In the genomic region with DNA sequence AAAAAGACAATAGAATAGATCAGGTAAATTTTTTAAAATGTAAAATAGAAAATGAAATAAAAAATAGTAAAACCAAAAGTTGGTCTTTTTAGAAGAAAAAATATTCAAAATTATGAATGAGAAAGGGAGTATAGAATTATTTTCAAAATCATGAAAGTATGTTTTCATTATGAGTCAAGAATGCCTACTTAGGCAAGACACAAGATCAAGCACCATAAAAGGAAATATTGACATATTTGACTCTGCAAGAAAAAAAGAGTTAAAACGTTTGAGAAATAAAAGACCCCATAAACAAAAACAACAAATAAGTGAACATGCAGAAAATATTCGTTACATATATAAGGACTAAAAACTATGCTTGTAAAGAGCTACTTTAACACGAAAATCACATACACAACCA, we compare ENCODE assay signal across 15 cellular contexts. TPM values are rescaled to one million over a fixed set of nuclear protein-coding genes. Genes with fewer than 3 reads are reported as not detected.
DNase-seq lines count a peak whose midpoint lies in the region; ATAC-seq and TF ChIP-seq lines count a peak whose summit lies in the region.
"Had no signal": no experiment of that assay in that cellular context is flagged by ENCODE, and none has a peak within 500 bp of the region (broad histone marks: within the 10 kb centered on the region; RNA-seq: fewer than 3 reads in every experiment).

No MANE protein-coding gene starts in this region.

- H3K4me3 Mint-ChIP-seq in Caco-2 (ENCODE audit: unreplicated experiment) = no peak overlapping the region

- DNase-seq in Caco-2 (no peak), IMR-90 (no peak), brain microvascular endothelial cell (no peak), osteoblast (ENCODE audit: insufficient read length, low spot score, missing footprints) (no peak), NCI-H2171 (lab: John Stamatoyannopoulos, UW) (no peak), NOMO-1 treated with dmso at 0.1 percent for 144 hours (lab: John Stamatoyannopoulos, UW; ENCODE audit: unreplicated experiment) (no peak)
- DNase-seq in stimulated activated CD4-positive, alpha-beta T cell treated with anti-CD3 and anti-CD28 coated beads, Interleukin-2, amount 100 ng/mL, for 48 hours = no peak
- DNase-seq: DMS53; MV-4-11; NCI-H1417; NCI-H187 treated with DMSO at 0.1 percent for 48 hours; NCI-H69; NK-92 treated with Interleukin-12 subunit alpha and Interleukin-12 subunit beta, amount 100 ng/mL, for 24 hours had no signal

- H4K91ac ChIP-seq in IMR-90 (ENCODE audit: insufficient read depth, low read depth, low read length) = no peak overlapping the region

- H3K9me3 ChIP-seq in Caco-2 = no peaks in the 10 kb centered on the region
- H3K9me3 ChIP-seq in IMR-90 (ENCODE audit: control insufficient read depth, insufficient read depth, low read length) = no peaks in the 10 kb centered on the region
- H3K9me3 ChIP-seq in osteoblast (ENCODE audit: low read depth, low read length) = no peaks in the 10 kb centered on the region
- H3K9me3 ChIP-seq: HAP-1 had no signal

- TF ChIP-seq CTCF in Caco-2 (IDR thresholded peaks at IDR 0.05; ENCODE audit: insufficient read depth in 1 of 2, low read depth in 1 of 2, low read length in 1 of 2, severe bottlenecking in 1 of 2, unreplicated experiment in 1 of 2) (no peak), IMR-90 (conservative IDR thresholded peaks at IDR 0.05; ENCODE audit: low read depth, low read length) (no peak), brain microvascular endothelial cell (IDR thresholded peaks at IDR 0.05; ENCODE audit: low read depth, low read length, missing control alignments) (no peak), osteoblast (IDR thresholded peaks at IDR 0.05; ENCODE audit: extremely low read depth, low read depth, low read length) (no peak)

- no peaks in the 10 kb centered on the region for H3K27me3 Mint-ChIP-seq in Caco-2 (ENCODE audit: insufficient read depth, unreplicated experiment)

- H3K79me2 ChIP-seq in osteoblast (ENCODE audit: insufficient read depth, low read length) = no peaks in the 10 kb centered on the region

- H3K4ac ChIP-seq in IMR-90 (ENCODE audit: low read depth, low read length) = no peak overlapping the region

- H3K36me3 Mint-ChIP-seq in Caco-2 (ENCODE audit: insufficient read depth, unreplicated experiment) = peaks cover 23% of the 10 kb centered on the region

- no peak overlapping the region for H3K56ac ChIP-seq in IMR-90 (ENCODE audit: extremely low read depth, insufficient read depth, low read length)

- in situ Hi-C loops in IMR-90 (cut with MboI; ENCODE audit: low sequenced_read_pairs) = loop anchor here (10.0 kb wide), 1 partner anchor 214 kb away; no protein-coding TSS in a partner anchor
- in situ Hi-C loops in brain microvascular endothelial cell (cut with HindIII; ENCODE audit: low pct_ligation_motif_present, low sequenced_read_pairs) = no loop called here

- H3K4me2 ChIP-seq in IMR-90 (ENCODE audit: low read depth, low read length) = no peak overlapping the region
- H3K4me2 ChIP-seq in osteoblast (ENCODE audit: insufficient read depth, low read length) = no peak overlapping the region

- H2AK5ac ChIP-seq in IMR-90 (ENCODE audit: low read depth, low read length) = no peak overlapping the region

- H3K4me3 ChIP-seq in Caco-2 (ENCODE audit: low read depth, low read length) (no peak overlapping the region), IMR-90 (ENCODE audit: insufficient read depth, low read depth, low read length) (no peak overlapping the region), brain microvascular endothelial cell (ENCODE audit: low read depth, low read length) (no peak overlapping the region), osteoblast (ENCODE audit: insufficient read depth, low read length) (no peak overlapping the region)
- H3K4me3 ChIP-seq: HAP-1 had no signal

- dilution Hi-C loops in IMR-90 (cut with HindIII; ENCODE audit: low sequenced_read_pairs, unreplicated experiment) = no loop called here

- peak overlapping the region; percentile 46 for H3K27ac Mint-ChIP-seq in Caco-2 (ENCODE audit: unreplicated experiment)

- H2AK9ac ChIP-seq in IMR-90 (replicated peaks; ENCODE audit: low read depth, low read length, poor library complexity) = no peak overlapping the region

- TF ChIP-seq POLR2A in IMR-90 (IDR thresholded peaks at IDR 0.05; ENCODE audit: low read depth, low read length) = no peak

- peak overlapping the region; percentile 36 for H2BK5ac ChIP-seq in IMR-90 (ENCODE audit: low read depth, low read length, poor library complexity, severe bottlenecking)

- H4K20me1 ChIP-seq in IMR-90 (ENCODE audit: insufficient read depth, low read length) = 0 out of 2 replicates have a peak, but pooled peaks cover 3% of the 10 kb centered on the region
- no peaks in the 10 kb centered on the region for H4K20me1 ChIP-seq in osteoblast (ENCODE audit: insufficient read depth, low read length)

- no peaks in the 10 kb centered on the region for H3K36me3 ChIP-seq in Caco-2 (ENCODE audit: control insufficient read depth, insufficient read depth, low read length)
- no peaks in the 10 kb centered on the region for H3K36me3 ChIP-seq in IMR-90 (ENCODE audit: control insufficient read depth, insufficient read depth, low read length)
- H3K36me3 ChIP-seq in brain microvascular endothelial cell (replicated peaks) = no peaks in the 10 kb centered on the region
- no peaks in the 10 kb centered on the region for H3K36me3 ChIP-seq in osteoblast (ENCODE audit: insufficient read depth, low read length)
- H3K36me3 ChIP-seq: HAP-1 had no signal

- H3K9me3 Mint-ChIP-seq in Caco-2 (ENCODE audit: unreplicated experiment) = no peaks in the 10 kb centered on the region

- POLR2A ChIA-PET in Caco-2 (lab: Charles Lee) = no interaction called here
- POLR2A ChIA-PET in IMR-90 (lab: Charles Lee; ENCODE audit: unreplicated experiment) = no interaction called here

- H2AFZ ChIP-seq in IMR-90 (replicated peaks; ENCODE audit: low read length, poor library complexity) = no peak overlapping the region
- H2AFZ ChIP-seq in osteoblast (ENCODE audit: low read length) = no peak overlapping the region

- H3K4me1 ChIP-seq in Caco-2 = peaks cover 9% of the 10 kb centered on the region; the same call in 1 of the 2 replicates
- no peaks in the 10 kb centered on the region for H3K4me1 ChIP-seq in IMR-90 (ENCODE audit: control insufficient read depth, insufficient read depth, low read length)
- peaks cover 20% of the 10 kb centered on the region for H3K4me1 ChIP-seq in osteoblast (ENCODE audit: insufficient read depth, low read length)

- no peaks in the 10 kb centered on the region for H3K27me3 ChIP-seq in Caco-2 (replicated peaks; ENCODE audit: control insufficient read depth, insufficient read depth, low read length)
- H3K27me3 ChIP-seq in IMR-90 (ENCODE audit: control insufficient read depth, insufficient read depth, low read length) = no peaks in the 10 kb centered on the region
- no peaks in the 10 kb centered on the region for H3K27me3 ChIP-seq in brain microvascular endothelial cell (replicated peaks)
- H3K27me3 ChIP-seq in osteoblast (ENCODE audit: insufficient read depth, low read length) = no peaks in the 10 kb centered on the region

- H3K9ac ChIP-seq in IMR-90 (ENCODE audit: low read depth, low read length) = no peak overlapping the region

- intact Hi-C loops in Caco-2 (cut with micrococcal nuclease; ENCODE audit: unreplicated experiment) (loop anchor here (10.0 kb wide), 1 partner anchor 376 kb away; a partner anchor contains a TSS), IMR-90 (cut with micrococcal nuclease) (no loop called here)

- BruUV-seq in Caco-2 (replicated peaks; lab: Mats Ljungman, UMichigan) (no TSS peak), IMR-90 (replicated peaks; lab: Mats Ljungman, UMichigan) (no TSS peak)

- no peak overlapping the region for H3K23ac ChIP-seq in IMR-90 (ENCODE audit: low read depth, low read length)

- peaks cover 7% of the 10 kb centered on the region for H3K4me1 Mint-ChIP-seq in Caco-2 (ENCODE audit: low read depth, unreplicated experiment)

- no peak overlapping the region for H2BK15ac ChIP-seq in IMR-90 (ENCODE audit: low read depth, low read length)

- H4K8ac ChIP-seq in IMR-90 (ENCODE audit: low read depth in 2 of 2, low read length in 2 of 2) = no peak overlapping the region; a peak in 1 of 4 replicates

- ATAC-seq in IMR-90 (ENCODE audit: low read depth) = no peak

- no CpG with 5 or more reads among the region's 3 CpGs for WGBS in IMR-90 (ENCODE audit: extremely low coverage in 2 of 2, insufficient read length in 1 of 2), 2 experiments

- H3K14ac ChIP-seq in IMR-90 (replicated peaks; ENCODE audit: low read depth, low read length) = no peak overlapping the region

- no peak overlapping the region for H2BK120ac ChIP-seq in IMR-90 (ENCODE audit: low read depth, low read length)

- 0 out of 4 replicates have a peak, but pooled peaks cover 0 to under 1% of the 10 kb centered on the region in 2 experiments for H3K79me1 ChIP-seq in IMR-90 (ENCODE audit: low read depth in 1 of 2, low read length in 2 of 2)

- H4K5ac ChIP-seq in IMR-90 (ENCODE audit: low read depth, low read length) = no peak overlapping the region

- H3K18ac ChIP-seq in IMR-90 (ENCODE audit: low read depth, low read length) = no peak overlapping the region

- H3K9me1 ChIP-seq in IMR-90 (ENCODE audit: insufficient read depth, low read length) = no peaks in the 10 kb centered on the region

- TF ChIP-seq RAD21 in IMR-90 (IDR thresholded peaks at IDR 0.05; ENCODE audit: low read length) = no peak

- no peak overlapping the region for H2BK20ac ChIP-seq in IMR-90 (ENCODE audit: low read depth, low read length)

- H3K27ac ChIP-seq in IMR-90 (ENCODE audit: insufficient read depth, low read length) (no peak overlapping the region), brain microvascular endothelial cell (peak overlapping the region; percentile 56), osteoblast (ENCODE audit: low read depth, low read length) (peak overlapping the region; percentile 25)
- H3K27ac ChIP-seq: HL-60 had no signal

- CTCF ChIA-PET in Caco-2 (lab: Charles Lee) = interaction anchor here (1.1 kb wide), 1 partner anchor 13 kb away, joined by 3 read pairs; no protein-coding TSS in a partner anchor
- CTCF ChIA-PET in IMR-90 (lab: Yijun Ruan, JAX) = interaction anchor here (0.5 to 1.3 kb wide), 3 partner anchors 29 to 482 kb away, joined by 3 to 6 read pairs (median 4); no protein-coding TSS in a partner anchor

TF ChIP-seq in IMR-90, 13 proteins besides CTCF, POLR2A, EP300 and RAD21 (continues in another document):
- TF ChIP-seq FOS (IDR thresholded peaks at IDR 0.05; ENCODE audit: low read depth, low read length) (no peak), RFX5 (IDR thresholded peaks at IDR 0.05; ENCODE audit: low read depth, low read length) (no peak), SMC3 (IDR thresholded peaks at IDR 0.05; ENCODE audit: low read depth, low read length) (no peak)

RNA-seq across cellular contexts. Expression of a gene that starts 4.8 kb away (rescaled TPM):
- total RNA-seq in Caco-2 (2022) = 68.0 and 79.3 TPM in 2 replicates
- total RNA-seq in IMR-90 (2012; rRNA removed) = 13.3 and 26.9 TPM in 2 replicates
- polyA plus RNA-seq in IMR-90 (2012; rRNA removed) = 27.0 and 27.5 TPM in 2 replicates
- polyA plus RNA-seq in IMR-90 (2012; cell fraction: cytosol; rRNA removed) = 4.6 and 8.8 TPM in 2 replicates
- 1.7 and 15.7 TPM in 2 replicates for polyA plus RNA-seq in IMR-90 (2012; cell fraction: nucleus; rRNA removed; ENCODE audit: low replicate concordance)
- total RNA-seq in osteoblast = 31.8 and 35.8 TPM in 2 replicates

RNA-seq across cellular contexts. Expression of a gene that starts 33.7 kb away (rescaled TPM):
- total RNA-seq in Caco-2 (2022) (478 and 482 TPM in 2 replicates), IMR-90 (2012; rRNA removed) (151 and 343 TPM in 2 replicates), osteoblast (214 and 240 TPM in 2 replicates)
- polyA plus RNA-seq in IMR-90 (2012; rRNA removed) = 144 and 169 TPM in 2 replicates
- polyA plus RNA-seq in IMR-90 (2012; cell fraction: cytosol; rRNA removed) = 41.1 and 87.3 TPM in 2 replicates
- polyA plus RNA-seq in IMR-90 (2012; cell fraction: nucleus; rRNA removed; ENCODE audit: low replicate concordance) = 31.2 and 90.2 TPM in 2 replicates
